ENCODE assay signal across 25 cellular contexts in genomic region chr15:67781061-67781460, GRCh38. TPM values are rescaled to one million over a fixed set of nuclear protein-coding genes. Genes with fewer than 3 reads are reported as not detected.
"Had no signal": no experiment of that assay in that cellular context is flagged by ENCODE, and none has a peak within 500 bp of the region (broad histone marks: within the 10 kb centered on the region; RNA-seq: fewer than 3 reads in every experiment).

No MANE protein-coding gene starts in this region.

- DNase-seq: effector memory CD4-positive, alpha-beta T cell; heart right ventricle; hypothalamus; kidney glomerular epithelial cell; mesendoderm; naive B cell; posterior cingulate gyrus; small intestine; stimulated activated CD4-positive, alpha-beta T cell treated with anti-CD3 and anti-CD28 coated beads, Interleukin-12 subunit alpha, Interleukin-12 subunit beta, amount 100 ng/mL, for 4 hours; stimulated activated CD4-positive, alpha-beta T cell treated with anti-CD3 and anti-CD28 coated beads, Interleukin-2, amount 100 ng/mL, for 48 hours; tibial artery; upper lobe of right lung had no signal

- H3K9me3 Mint-ChIP-seq: naive B cell; nephron; stimulated activated naive CD8-positive, alpha-beta T cell treated with anti-CD3 and anti-CD28 coated beads, Interleukin-15, Interleukin-2, amounts not matched to agents 100 ng/mL and 50 ng/mL, for 24 hours had no signal

- H3K9me3 ChIP-seq: heart right ventricle, right atrium auricular region, tibial artery, upper lobe of right lung, vagina had no signal

- H3K27me3 ChIP-seq: heart right ventricle, right atrium auricular region, tibial artery, upper lobe of right lung, vagina had no signal

- H3K27ac Mint-ChIP-seq: stimulated activated naive CD8-positive, alpha-beta T cell treated with anti-CD3 and anti-CD28 coated beads, Interleukin-15, Interleukin-2, amounts not matched to agents 100 ng/mL and 50 ng/mL, for 24 hours had no signal

- H3K36me3 ChIP-seq: upper lobe of right lung had no signal

- H3K4me3 Mint-ChIP-seq: naive B cell; nephron; stimulated activated naive CD8-positive, alpha-beta T cell treated with anti-CD3 and anti-CD28 coated beads, Interleukin-15, Interleukin-2, amounts not matched to agents 100 ng/mL and 50 ng/mL, for 24 hours had no signal

- H3K36me3 Mint-ChIP-seq: naive B cell had no signal

- H3K4me3 ChIP-seq: heart right ventricle, right atrium auricular region, tibial artery, upper lobe of right lung, vagina had no signal

- H3K27me3 Mint-ChIP-seq: naive B cell; stimulated activated naive CD8-positive, alpha-beta T cell treated with anti-CD3 and anti-CD28 coated beads, Interleukin-15, Interleukin-2, amounts not matched to agents 100 ng/mL and 50 ng/mL, for 24 hours had no signal

- H3K27ac ChIP-seq: heart right ventricle, right atrium auricular region, tibial artery, upper lobe of right lung, vagina had no signal

- H3K4me1 ChIP-seq: right atrium auricular region, tibial artery, upper lobe of right lung, vagina had no signal

- ATAC-seq: esophagus mucosa, heart right ventricle, upper lobe of right lung had no signal

RNA-seq across cellular contexts. Expression of gene SKOR1, which starts 44.2 kb away (rescaled TPM):
- total RNA-seq: glomerular endothelial cell had no signal

RNA-seq across cellular contexts. Expression of gene RNU6-1, which starts 58.8 kb away (rescaled TPM):
- total RNA-seq: esophagus mucosa, fibroblast of lung, frontal cortex, glomerular endothelial cell, heart right ventricle, liver, lung microvascular endothelial cell, osteocyte, pulmonary artery endothelial cell, right atrium auricular region, temporal lobe, upper lobe of right lung, vagina had no signal
- polyA plus RNA-seq: fibroblast of lung, heart right ventricle, liver, small intestine had no signal
